Comparison of ENCODE assay signal across 28 cellular contexts in the genomic region with DNA sequence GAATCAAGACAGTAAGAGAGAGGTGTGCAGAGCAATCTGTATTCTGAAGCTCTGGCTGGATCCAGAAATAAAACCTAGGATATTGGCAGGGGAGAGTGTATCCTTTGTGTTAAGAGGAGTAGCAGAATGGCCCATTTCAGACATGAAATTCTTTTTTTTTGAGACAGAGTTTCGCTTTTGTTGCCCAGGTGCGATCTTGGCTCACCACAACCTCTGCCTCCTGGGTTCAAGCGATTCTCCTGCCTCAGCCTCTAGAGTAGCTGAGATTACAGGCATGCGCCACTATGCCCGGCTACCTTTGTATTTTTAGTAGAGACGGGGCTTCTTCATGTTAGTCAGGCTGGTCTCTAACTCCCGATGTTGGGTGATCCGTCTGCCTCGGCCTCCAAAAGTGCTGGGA.
"Had no signal": no experiment of that assay in that cellular context is flagged by ENCODE, and none has a peak within 500 bp of the region (broad histone marks: within the 10 kb centered on the region; RNA-seq: fewer than 3 reads in every experiment).

No MANE protein-coding gene starts in this region.

- H3K4me2 ChIP-seq: neural progenitor cell had no signal

- H3K4me1 ChIP-seq: neural progenitor cell, parathyroid adenoma, psoas muscle, right lobe of liver, thyroid gland, vagina had no signal

- H3K36me3 ChIP-seq: neural progenitor cell, ovary, right lobe of liver, sigmoid colon, stomach, thoracic aorta, thyroid gland, tibial nerve, upper lobe of left lung, vagina had no signal

- H3K9me3 ChIP-seq: ovary, psoas muscle, right lobe of liver, sigmoid colon, stomach, thoracic aorta, thyroid gland, tibial nerve, upper lobe of left lung, vagina had no signal

- H3K79me2 ChIP-seq: parathyroid adenoma had no signal

- H3K9me3 Mint-ChIP-seq: natural killer cell; nephron; neural progenitor cell; stimulated activated effector memory CD8-positive, alpha-beta T cell treated with anti-CD3 and anti-CD28 coated beads, Interleukin-12 subunit alpha, Interleukin-12 subunit beta, amount 100 ng/mL, for 72 hours; stimulated activated naive B cell treated with anti-CD40 and anti-IgM and Interleukin-4, amounts not matched to agents 10 μg/mL and 1 μg/mL and 100 μg/mL, for 72 hours; stimulated activated naive CD8-positive, alpha-beta T cell treated with anti-CD3 and anti-CD28 coated beads, Interleukin-15, Interleukin-2, amounts not matched to agents 100 ng/mL and 50 ng/mL, for 24 hours had no signal

- H3K9ac ChIP-seq: neural progenitor cell, parathyroid adenoma had no signal

- H3K4me3 ChIP-seq: neural progenitor cell, ovary, psoas muscle, right lobe of liver, sigmoid colon, stomach, thoracic aorta, thyroid gland, tibial nerve, upper lobe of left lung, vagina had no signal

- H2AFZ ChIP-seq: neural progenitor cell, parathyroid adenoma had no signal

- H3K27ac Mint-ChIP-seq: natural killer cell; nephron; neural progenitor cell; progenitor cell of endocrine pancreas; stimulated activated effector memory CD8-positive, alpha-beta T cell treated with anti-CD3 and anti-CD28 coated beads, Interleukin-12 subunit alpha, Interleukin-12 subunit beta, amount 100 ng/mL, for 72 hours; stimulated activated naive B cell treated with anti-CD40 and anti-IgM and Interleukin-4, amounts not matched to agents 10 μg/mL and 1 μg/mL and 100 μg/mL, for 72 hours; stimulated activated naive CD8-positive, alpha-beta T cell treated with anti-CD3 and anti-CD28 coated beads, Interleukin-15, Interleukin-2, amounts not matched to agents 100 ng/mL and 50 ng/mL, for 24 hours had no signal

- H3K27ac ChIP-seq: neural progenitor cell, ovary, parathyroid adenoma, psoas muscle, right lobe of liver, sigmoid colon, stomach, thoracic aorta, thyroid gland, tibial nerve, upper lobe of left lung, vagina had no signal

- H3K4me1 Mint-ChIP-seq: natural killer cell; nephron; stimulated activated effector memory CD8-positive, alpha-beta T cell treated with anti-CD3 and anti-CD28 coated beads, Interleukin-12 subunit alpha, Interleukin-12 subunit beta, amount 100 ng/mL, for 72 hours had no signal

- DNase-seq: natural killer cell; occipital lobe; ovary; posterior cingulate gyrus; psoas muscle; right cardiac atrium; right lobe of liver; sigmoid colon; small intestine; stimulated activated CD4-positive, alpha-beta T cell treated with anti-CD3 and anti-CD28 coated beads, Interleukin-15, amount 100 ng/mL, for 24 hours; stimulated activated CD4-positive, alpha-beta T cell treated with anti-CD3 and anti-CD28 coated beads, Interleukin-2, amount 100 ng/mL, for 24 hours; stimulated activated CD4-positive, alpha-beta T cell treated with anti-CD3 and anti-CD28 coated beads, Interleukin-2, amount 100 ng/mL, for 48 hours; stimulated activated CD4-positive, alpha-beta T cell treated with anti-CD3 and anti-CD28 coated beads, Interleukin-4, amount 100 ng/mL, for 24 hours; stimulated activated naive B cell treated with anti-CD40 and anti-IgM and Interleukin-4, amounts not matched to agents 10 μg/mL and 1 μg/mL and 100 μg/mL, for 72 hours; stimulated activated naive CD4-positive, alpha-beta T cell treated with Interleukin-2 at 50 U/mL for 16 hours; stomach; thyroid gland; trophoblast cell; upper lobe of left lung had no signal

- H3K36me3 Mint-ChIP-seq: natural killer cell; neural progenitor cell; stimulated activated effector memory CD8-positive, alpha-beta T cell treated with anti-CD3 and anti-CD28 coated beads, Interleukin-12 subunit alpha, Interleukin-12 subunit beta, amount 100 ng/mL, for 72 hours; stimulated activated naive B cell treated with anti-CD40 and anti-IgM and Interleukin-4, amounts not matched to agents 10 μg/mL and 1 μg/mL and 100 μg/mL, for 72 hours had no signal

- ATAC-seq: natural killer cell; psoas muscle; right cardiac atrium; right lobe of liver; stimulated activated effector memory CD8-positive, alpha-beta T cell treated with anti-CD3 and anti-CD28 coated beads, Interleukin-12 subunit alpha, Interleukin-12 subunit beta, amount 100 ng/mL, for 72 hours; stimulated activated naive B cell treated with anti-CD40 and anti-IgM and Interleukin-4, amounts not matched to agents 10 μg/mL and 1 μg/mL and 100 μg/mL, for 72 hours had no signal

- H3K4me3 Mint-ChIP-seq: natural killer cell; nephron; neural progenitor cell; stimulated activated effector memory CD8-positive, alpha-beta T cell treated with anti-CD3 and anti-CD28 coated beads, Interleukin-12 subunit alpha, Interleukin-12 subunit beta, amount 100 ng/mL, for 72 hours; stimulated activated naive B cell treated with anti-CD40 and anti-IgM and Interleukin-4, amounts not matched to agents 10 μg/mL and 1 μg/mL and 100 μg/mL, for 72 hours; stimulated activated naive CD8-positive, alpha-beta T cell treated with anti-CD3 and anti-CD28 coated beads, Interleukin-15, Interleukin-2, amounts not matched to agents 100 ng/mL and 50 ng/mL, for 24 hours had no signal

- H3K27me3 ChIP-seq: neural progenitor cell, ovary, right lobe of liver, sigmoid colon, stomach, thyroid gland, tibial nerve, upper lobe of left lung, vagina had no signal
